Comparison of ENCODE assay signal across 10 cellular contexts in the genomic region with DNA sequence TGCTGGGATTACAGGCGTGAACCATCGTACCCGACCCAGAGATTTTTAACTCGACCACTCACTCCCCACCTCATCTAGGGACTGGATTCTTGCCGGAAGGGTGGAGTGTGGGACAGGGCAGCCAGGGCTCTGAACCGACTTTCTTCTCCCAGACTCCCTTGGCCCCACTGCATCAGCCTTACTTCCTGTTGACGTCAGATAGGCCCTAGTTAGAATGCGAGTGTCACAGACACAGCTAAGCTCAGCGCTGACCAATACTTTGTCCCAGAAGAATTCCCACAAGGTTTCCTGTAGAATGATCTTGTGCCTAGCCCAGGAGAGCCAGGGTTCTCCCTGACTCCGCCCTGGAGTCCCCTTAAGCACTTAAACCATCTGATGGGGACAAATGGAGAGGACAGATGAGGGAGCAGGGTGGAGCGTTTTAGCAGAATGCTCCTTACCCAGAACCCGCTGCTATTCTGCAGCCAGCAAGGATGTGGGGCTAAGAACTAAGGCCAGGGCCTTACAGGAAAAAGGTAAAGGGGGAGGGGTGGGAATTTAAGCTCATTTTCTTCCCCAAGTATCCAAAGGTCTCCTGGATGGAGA. TPM values are rescaled to one million over a fixed set of nuclear protein-coding genes. Genes with fewer than 3 reads are reported as not detected.
A peak's percentile ranks its signal among the peaks of the same experiment; 100 is the strongest.
DNase-seq lines count a peak whose midpoint lies in the region; ATAC-seq, FAIRE-seq and TF ChIP-seq lines count a peak whose summit lies in the region.
"Had no signal": no experiment of that assay in that cellular context is flagged by ENCODE, and none has a peak within 500 bp of the region (broad histone marks: within the 10 kb centered on the region; RNA-seq: fewer than 3 reads in every experiment).

No MANE protein-coding gene starts in this region.

- H2AK5ac ChIP-seq in H1 (ENCODE audit: low read depth, low read length) = 0 out of 2 replicates have a peak overlapping the region, but pooled peaks have one; percentile 39

- FAIRE-seq in H1 (lab: Jason Lieb, UNC) = no peak

- no peaks in the 10 kb centered on the region for H3K9me3 Mint-ChIP-seq in naive thymus-derived CD4-positive, alpha-beta T cell

- ATAC-seq in PC-3 = no peak
- ATAC-seq in naive thymus-derived CD4-positive, alpha-beta T cell = no peak
- ATAC-seq in HG03432 (IDR thresholded peaks at IDR 0.05; ENCODE audit: unreplicated experiment) = no peak
- ATAC-seq in left colon = no peak

- H3K9ac ChIP-seq in PC-3 (ENCODE audit: low read length) = no peak overlapping the region
- H3K9ac ChIP-seq in H1 (replicated peaks in 1 of 4; ENCODE audit: extremely low read depth in 1 of 4, low read depth in 3 of 4, low read length in 3 of 4) = no peak overlapping the region; a peak in 1 of 7 replicates

- peaks cover 32% of the 10 kb centered on the region for H3K4me1 ChIP-seq in PC-3 (ENCODE audit: insufficient read depth, low read length)
- peaks cover 0 to 8% (median 3%) of the 10 kb centered on the region in 4 experiments; a peak in 2 of 7 replicates for H3K4me1 ChIP-seq in H1 (replicated peaks in 1 of 4; ENCODE audit: control insufficient read depth in 3 of 4, insufficient read depth in 4 of 4, low read length in 3 of 4)
- H3K4me1 ChIP-seq in naive thymus-derived CD4-positive, alpha-beta T cell (ENCODE audit: control insufficient read depth in 2 of 2, insufficient read depth in 2 of 2, low read length in 2 of 2) = peaks cover 32 to 36% of the 10 kb centered on the region in 2 donors

- H2AFZ ChIP-seq in PC-3 (ENCODE audit: low read length) = no peak overlapping the region
- H2AFZ ChIP-seq in H1 (ENCODE audit: low read length) = no peak overlapping the region

- TF ChIP-seq EP300 in H1 (IDR thresholded peaks at IDR 0.05; ENCODE audit: borderline replicate concordance in 1 of 2, low read depth in 2 of 2, low read length in 2 of 2) = no peak

- H3K18ac ChIP-seq in H1 (ENCODE audit: extremely low read depth, low read length) = no peak overlapping the region

- no peak overlapping the region for H2BK15ac ChIP-seq in H1 (ENCODE audit: low read length)

- peaks cover 25 to 56% (median 47%) of the 10 kb centered on the region in 7 donors for H3K4me1 Mint-ChIP-seq in naive thymus-derived CD4-positive, alpha-beta T cell

- TF ChIP-seq RAD21 in H1 (IDR thresholded peaks at IDR 0.05 in 1 of 2, conservative IDR thresholded peaks at IDR 0.05 in 1 of 2; ENCODE audit: low read depth in 2 of 2, low read length in 2 of 2) = no peak

- no peak overlapping the region for H2BK12ac ChIP-seq in H1 (ENCODE audit: low read depth, low read length)

- H3K27ac ChIP-seq in AG04450 (ENCODE audit: low read depth, low read length) (peak overlapping the region; percentile 47), PC-3 (ENCODE audit: low read length) (no peak overlapping the region), H1 (ENCODE audit: low read depth, low read length) (no peak overlapping the region)
- peak overlapping the region; percentile 53 for H3K27ac ChIP-seq in naive thymus-derived CD4-positive, alpha-beta T cell (ENCODE audit: low read depth, low read length)

- no TSS peak for BruUV-seq in PC-3 (replicated peaks; lab: Mats Ljungman, UMichigan)

- H3K56ac ChIP-seq in H1 (replicated peaks; ENCODE audit: insufficient read length, low read depth, low read length) = no peak overlapping the region

- peaks cover 26% of the 10 kb centered on the region; the same call in 1 of the 2 replicates for H3K36me3 ChIP-seq in PC-3 (ENCODE audit: low read depth, low read length)
- peaks cover 4 to 24% (median 20%) of the 10 kb centered on the region in 4 experiments; a peak in 7 of 8 replicates for H3K36me3 ChIP-seq in H1 (ENCODE audit: control insufficient read depth in 2 of 4, insufficient read depth in 4 of 4, low read length in 3 of 4)
- peaks cover 3 to 48% (median 18%) of the 10 kb centered on the region in 3 experiments for H3K36me3 ChIP-seq in naive thymus-derived CD4-positive, alpha-beta T cell (ENCODE audit: control insufficient read depth in 2 of 3, insufficient read depth in 3 of 3, low read length in 3 of 3)

- CTCF ChIA-PET in AG04450 (lab: Charles Lee) = interaction anchor here (0.9 kb wide), 1 partner anchor 9 kb away, joined by 4 read pairs; no protein-coding TSS in a partner anchor
- CTCF ChIA-PET in PC-3 (lab: Charles Lee) = no interaction called here
- CTCF ChIA-PET in H1 (lab: Charles Lee; ENCODE audit: partially characterized antibody) = interaction anchor here (2.0 to 7.7 kb wide), 2 partner anchors 11 to 59 kb away, joined by 5 to 60 read pairs; a partner anchor contains a TSS
- CTCF ChIA-PET in naive thymus-derived CD4-positive, alpha-beta T cell (lab: Charles Lee) = interaction anchor here (0.5 to 1.1 kb wide), 2 partner anchors 9 to 71 kb away, joined by 3 read pairs; no protein-coding TSS in a partner anchor

- no peak overlapping the region for H3K14ac ChIP-seq in H1 (ENCODE audit: insufficient read length)

- H3K4me3 ChIP-seq in AG04450 (ENCODE audit: low read depth, low read length) (no peak overlapping the region), PC-3 (ENCODE audit: low read length) (no peak overlapping the region), H1 (ENCODE audit: extremely low read depth in 1 of 4, insufficient read depth in 2 of 4, low read depth in 3 of 4, low read length in 4 of 4) (no peak overlapping the region)
- H3K4me3 ChIP-seq in naive thymus-derived CD4-positive, alpha-beta T cell (ENCODE audit: low read length) = no peak overlapping the region
- H3K4me3 ChIP-seq: testis had no signal

- no peak overlapping the region for H4K5ac ChIP-seq in H1 (ENCODE audit: insufficient read length, low read depth, low read length)

- peaks cover 13% of the 10 kb centered on the region; the same call in 1 of the 2 replicates for H4K20me1 ChIP-seq in PC-3 (ENCODE audit: low read length)
- H4K20me1 ChIP-seq in H1 (replicated peaks in 1 of 2; ENCODE audit: control insufficient read depth in 1 of 2, insufficient read depth in 2 of 2, low read length in 2 of 2) = peaks cover 8 to 12% of the 10 kb centered on the region in 2 experiments

- H3K79me2 ChIP-seq in PC-3 (ENCODE audit: low read length) (peaks cover 53% of the 10 kb centered on the region), H1 (ENCODE audit: control insufficient read depth in 1 of 2, insufficient read depth in 2 of 2, low read length in 2 of 2) (peaks cover 0 to 28% of the 10 kb centered on the region in 2 experiments; a peak in 2 of 4 replicates)

- no peaks in the 10 kb centered on the region for H3F3A ChIP-seq in PC-3 (ENCODE audit: low read length, unreplicated experiment)

- H3K23me2 ChIP-seq in H1 (ENCODE audit: low read depth, low read length) = peaks cover 10% of the 10 kb centered on the region

- peak overlapping the region in 8 of 10 donors; percentile 6 to 81 (median 36) for H3K4me3 Mint-ChIP-seq in naive thymus-derived CD4-positive, alpha-beta T cell

- peaks cover 0 to 42% (median 3%) of the 10 kb centered on the region in 5 donors for H3K36me3 Mint-ChIP-seq in naive thymus-derived CD4-positive, alpha-beta T cell

- no peaks in the 10 kb centered on the region; the same call in 1 of the 2 replicates for H3K9me3 ChIP-seq in AG04450 (ENCODE audit: control insufficient read depth, insufficient read depth, low read length)
- H3K9me3 ChIP-seq in PC-3 (ENCODE audit: low read length) = no peaks in the 10 kb centered on the region
- H3K9me3 ChIP-seq in H1 (ENCODE audit: insufficient read depth in 2 of 2, low read depth in 1 of 2, low read length in 1 of 2) = no peaks in the 10 kb centered on the region
- H3K9me3 ChIP-seq in naive thymus-derived CD4-positive, alpha-beta T cell (ENCODE audit: control insufficient read depth in 2 of 3, low read length in 3 of 3) = no peaks in the 10 kb centered on the region
- H3K9me3 ChIP-seq: testis had no signal

- H3K27ac Mint-ChIP-seq in naive thymus-derived CD4-positive, alpha-beta T cell = peak overlapping the region; percentile 74 to 94 (median 86)

- H3K27me3 Mint-ChIP-seq in naive thymus-derived CD4-positive, alpha-beta T cell = peaks cover 0 to 3% (median 0%) of the 10 kb centered on the region in 5 donors

- H3K27me3 ChIP-seq in AG04450 (ENCODE audit: control insufficient read depth, insufficient read depth, low read length) (no peaks in the 10 kb centered on the region), PC-3 (ENCODE audit: low read length) (no peaks in the 10 kb centered on the region), H1 (replicated peaks in 1 of 4; ENCODE audit: control insufficient read depth in 3 of 4, extremely low read depth in 1 of 4, insufficient read depth in 3 of 4, low read length in 3 of 4) (peaks cover 2 to 9% (median 5%) of the 10 kb centered on the region in 4 experiments)
- H3K27me3 ChIP-seq in naive thymus-derived CD4-positive, alpha-beta T cell (ENCODE audit: control insufficient read depth in 2 of 2, insufficient read depth in 2 of 2, low read length in 2 of 2) = no peaks in the 10 kb centered on the region
- H3K27me3 ChIP-seq: testis had no signal

- DNase-seq in AG04450 (ENCODE audit: low read depth, low spot score) = no peak
- no peak for DNase-seq in PC-3
- no peak for DNase-seq in H1 (ENCODE audit: low read depth in 1 of 2, low spot score in 2 of 2)
- DNase-seq in naive thymus-derived CD4-positive, alpha-beta T cell = no peak
- DNase-seq in left colon = no peak
- no peak for DNase-seq in epidermal melanocyte (ENCODE audit: insufficient read length, low spot score)
- no peak for DNase-seq in NCI-H1092 (lab: John Stamatoyannopoulos, UW)
- DNase-seq: NCI-H226, testis had no signal

- H2BK120ac ChIP-seq in H1 (replicated peaks; ENCODE audit: low read depth, low read length) = no peak overlapping the region

- H2BK20ac ChIP-seq in H1 (ENCODE audit: low read length) = no peak overlapping the region

- H4K91ac ChIP-seq in H1 (replicated peaks; ENCODE audit: insufficient read length, low read length) = no peak overlapping the region

- H3K4me2 ChIP-seq in PC-3 (ENCODE audit: low read length) = peak overlapping the region; percentile 88
- no peak overlapping the region for H3K4me2 ChIP-seq in H1 (ENCODE audit: insufficient read depth in 1 of 2, low read depth in 2 of 2, low read length in 2 of 2)

- no peaks in the 10 kb centered on the region for H3K9me2 ChIP-seq in PC-3 (replicated peaks; ENCODE audit: low read length)

- H3K79me1 ChIP-seq in H1 (ENCODE audit: low read depth, low read length) = peaks cover 6% of the 10 kb centered on the region; the same call in 1 of the 2 replicates

- no peak overlapping the region; the same call in 1 of the 2 replicates for H4K8ac ChIP-seq in H1 (ENCODE audit: extremely low read depth, insufficient read depth, low read length)

- intact Hi-C loops in PC-3 (cut with micrococcal nuclease) = no loop called here
- intact Hi-C loops in naive thymus-derived CD4-positive, alpha-beta T cell (cut with micrococcal nuclease) = no loop called here
- intact Hi-C loops in left colon (cut with DNase I, micrococcal nuclease) = no loop called here

- WGBS in H1 (ENCODE audit: extremely low coverage in 1 of 2, insufficient coverage in 1 of 2, insufficient read length in 1 of 2, insufficient replicate concordance in 2 of 2, low coverage in 1 of 2, low lambda C conversion rate in 2 of 2, missing lambda C conversion rate in 1 of 2), 2 experiments = 91% methylated on average over 12 of the region's 12 CpGs; no CpG with 5 or more reads in 1 of the 2 experiments

- no peak for TF ChIP-seq POLR2A in H1 (IDR thresholded peaks at IDR 0.05; ENCODE audit: control extremely low read depth in 1 of 2, low read depth in 2 of 2, low read length in 2 of 2)

- H3K23ac ChIP-seq in H1 (ENCODE audit: insufficient read length) = no peak overlapping the region

- H2BK5ac ChIP-seq in H1 (ENCODE audit: low read depth, low read length) = no peak overlapping the region

- TF ChIP-seq CTCF in AG04450 (IDR thresholded peaks at IDR 0.05; ENCODE audit: low read depth, low read length) (no peak), PC-3 (conservative IDR thresholded peaks at IDR 0.05; ENCODE audit: low read depth, low read length) (no peak), H1 (IDR thresholded peaks at IDR 0.05; ENCODE audit: control extremely low read depth in 1 of 3, insufficient read depth in 1 of 3, low read depth in 1 of 3, low read length in 3 of 3) (no peak)

- POLR2A ChIA-PET in AG04450 (lab: Yijun Ruan, JAX) = interaction anchor here (0.7 to 0.8 kb wide), 2 partner anchors 10 to 35 kb away, joined by 3 read pairs; a partner anchor contains a TSS
- POLR2A ChIA-PET in PC-3 (lab: Charles Lee; ENCODE audit: unreplicated experiment) = no interaction called here
- POLR2A ChIA-PET in H1 (lab: Charles Lee; ENCODE audit: partially characterized antibody) = interaction anchor here (0.7 to 4.4 kb wide), 4 partner anchors 10 to 102 kb away, joined by 3 to 40 read pairs (median 4); a partner anchor contains a TSS
- POLR2A ChIA-PET in naive thymus-derived CD4-positive, alpha-beta T cell (lab: Charles Lee) = interaction anchor here (0.5 to 34.0 kb wide), 3 partner anchors 10 to 71 kb away, joined by 3 to 656 read pairs (median 3); a partner anchor contains a TSS

- no peak overlapping the region for H3K4ac ChIP-seq in H1 (replicated peaks; ENCODE audit: insufficient read length, low read depth, low read length)

RNA-seq across cellular contexts. Expression of a gene that starts 5.8 kb away (rescaled TPM):
- polyA plus RNA-seq in AG04450 (2011; rRNA removed) (25.3 and 28.1 TPM in 2 replicates), H1 (2011; rRNA removed) (65.4 and 73.6 TPM in 2 replicates)
- 12.1 and 16.6 TPM in 2 replicates for polyA minus RNA-seq in AG04450 (2011; rRNA and poly(A)+ RNA removed)
- total RNA-seq in PC-3 (2014; rRNA removed) (143 and 156 TPM in 2 replicates), left colon (10 to 100 TPM; 26.7 to 29.1 TPM)
- 30.8 and 33.3 TPM in 2 replicates for total RNA-seq in H1 (2021; fragmentation: NEBNext Ultra II Directional; extraction: Animal tissue kit (Norgen Biotek cat#: 25700))
- polyA plus RNA-seq in H1 (2011; cell fraction: cytosol; rRNA removed) = 61.2 TPM
- polyA plus RNA-seq in H1 (2011; cell fraction: nucleus; rRNA removed) = 48.4 TPM
- 37.2 to 43.9 TPM (median 39.9 TPM) in 4 replicates for polyA plus RNA-seq in H1 (2012, experiment 1 of 2)
- polyA plus RNA-seq in H1 (2012, experiment 2 of 2) = 39.5 TPM
- polyA plus RNA-seq in H1 (2013, experiment 1 of 2) = 27.0 TPM
- 26.3 TPM for polyA plus RNA-seq in H1 (2013, experiment 2 of 2)
- 23.2 and 29.9 TPM in 2 replicates for polyA minus RNA-seq in H1 (2011; rRNA and poly(A)+ RNA removed)
- 10.8 TPM for polyA minus RNA-seq in H1 (2011; cell fraction: cytosol; rRNA and poly(A)+ RNA removed)
- polyA minus RNA-seq in H1 (2011; cell fraction: nucleus; rRNA and poly(A)+ RNA removed) = 14.3 TPM
- total RNA-seq in naive thymus-derived CD4-positive, alpha-beta T cell = 10 to 100 TPM; 16.8 to 25.0 (median 20.5) TPM
- polyA plus RNA-seq in naive thymus-derived CD4-positive, alpha-beta T cell = 10 to 100 TPM; 38.0 to 45.5 TPM

RNA-seq across cellular contexts. Expression of a gene that starts 6.8 kb away (rescaled TPM):
- polyA plus RNA-seq in AG04450 (2011; rRNA removed) (25.1 and 26.5 TPM in 2 replicates), H1 (2011; rRNA removed) (15.7 and 15.9 TPM in 2 replicates)
- polyA minus RNA-seq in AG04450 (2011; rRNA and poly(A)+ RNA removed) = 10.8 and 13.7 TPM in 2 replicates
- total RNA-seq in PC-3 (2014; rRNA removed) (20.0 and 21.4 TPM in 2 replicates), left colon (10 to 100 TPM; 14.5 to 15.0 TPM)
- 10.3 and 11.2 TPM in 2 replicates for total RNA-seq in H1 (2021; fragmentation: NEBNext Ultra II Directional; extraction: Animal tissue kit (Norgen Biotek cat#: 25700))
- polyA plus RNA-seq in H1 (2011; cell fraction: cytosol; rRNA removed) = 20.5 TPM
- polyA plus RNA-seq in H1 (2011; cell fraction: nucleus; rRNA removed) = 22.6 TPM
- polyA plus RNA-seq in H1 (2012, experiment 1 of 2) = 12.1 to 16.1 TPM (median 13.6 TPM) in 4 replicates
- polyA plus RNA-seq in H1 (2012, experiment 2 of 2) = 7.0 TPM
- 7.7 TPM for polyA plus RNA-seq in H1 (2013, experiment 1 of 2)
- 7.1 TPM for polyA plus RNA-seq in H1 (2013, experiment 2 of 2)
- 4.5 and 5.8 TPM in 2 replicates for polyA minus RNA-seq in H1 (2011; rRNA and poly(A)+ RNA removed)
- 2.0 TPM for polyA minus RNA-seq in H1 (2011; cell fraction: cytosol; rRNA and poly(A)+ RNA removed)
- polyA minus RNA-seq in H1 (2011; cell fraction: nucleus; rRNA and poly(A)+ RNA removed) = 10.0 TPM
- 100 to 1,000 TPM in 1 of 5 experiments, 10 to 100 TPM in 4; 39.4 to 105 (median 69.6) TPM for total RNA-seq in naive thymus-derived CD4-positive, alpha-beta T cell
- polyA plus RNA-seq in naive thymus-derived CD4-positive, alpha-beta T cell = 10 to 100 TPM; 32.7 to 47.9 TPM

RNA-seq across cellular contexts. Expression of a gene that starts 11.3 kb away (rescaled TPM):
- polyA plus RNA-seq in AG04450 (2011; rRNA removed) (46.6 and 59.7 TPM in 2 replicates), H1 (2011; rRNA removed) (176 and 199 TPM in 2 replicates)
- 29.2 and 44.3 TPM in 2 replicates for polyA minus RNA-seq in AG04450 (2011; rRNA and poly(A)+ RNA removed)
- total RNA-seq in PC-3 (2014; rRNA removed) (97.8 and 111 TPM in 2 replicates), left colon (10 to 100 TPM; 27.9 to 34.7 TPM)
- 51.9 and 52.2 TPM in 2 replicates for total RNA-seq in H1 (2021; fragmentation: NEBNext Ultra II Directional; extraction: Animal tissue kit (Norgen Biotek cat#: 25700))
- polyA plus RNA-seq in H1 (2011; cell fraction: cytosol; rRNA removed) = 123 TPM
- 151 TPM for polyA plus RNA-seq in H1 (2011; cell fraction: nucleus; rRNA removed)
- polyA plus RNA-seq in H1 (2012, experiment 1 of 2) = 31.1 to 66.1 TPM (median 59.2 TPM) in 4 replicates
- 59.1 TPM for polyA plus RNA-seq in H1 (2012, experiment 2 of 2)
- polyA plus RNA-seq in H1 (2013, experiment 1 of 2) = 78.6 TPM
- polyA plus RNA-seq in H1 (2013, experiment 2 of 2) = 81.3 TPM
- polyA minus RNA-seq in H1 (2011; rRNA and poly(A)+ RNA removed) = 73.6 and 96.1 TPM in 2 replicates
- 48.2 TPM for polyA minus RNA-seq in H1 (2011; cell fraction: cytosol; rRNA and poly(A)+ RNA removed)
- 64.4 TPM for polyA minus RNA-seq in H1 (2011; cell fraction: nucleus; rRNA and poly(A)+ RNA removed)
- 1 to 10 TPM; 1.5 to 5.3 (median 3.2) TPM for total RNA-seq in naive thymus-derived CD4-positive, alpha-beta T cell
- polyA plus RNA-seq in naive thymus-derived CD4-positive, alpha-beta T cell = 1 to 10 TPM; 2.8 to 4.6 TPM

RNA-seq across cellular contexts. Expression of a gene that starts 11.7 kb away (rescaled TPM):
- 0.87 and 1.1 TPM in 2 replicates for polyA plus RNA-seq in AG04450 (2011; rRNA removed)
- polyA minus RNA-seq in AG04450 (2011; rRNA and poly(A)+ RNA removed) = 1.7 and 2.0 TPM in 2 replicates
- total RNA-seq in PC-3 (2014; rRNA removed) = 1.6 and 3.9 TPM in 2 replicates
- total RNA-seq in H1 (2021; fragmentation: NEBNext Ultra II Directional; extraction: Animal tissue kit (Norgen Biotek cat#: 25700)) = 0.54 and 0.56 TPM in 2 replicates
- polyA plus RNA-seq in H1 (2011; rRNA removed) = 0.79 and 0.93 TPM in 2 replicates
- 0.96 TPM for polyA plus RNA-seq in H1 (2011; cell fraction: cytosol; rRNA removed)
- 2.1 TPM for polyA plus RNA-seq in H1 (2011; cell fraction: nucleus; rRNA removed)
- polyA plus RNA-seq in H1 (2012, experiment 1 of 2) = 0.18 to 0.96 TPM (median 0.41 TPM) in 4 replicates
- polyA plus RNA-seq in H1 (2012, experiment 2 of 2) = 0.20 TPM
- polyA plus RNA-seq in H1 (2013, experiment 1 of 2) = 0.67 TPM
- 0.40 TPM for polyA plus RNA-seq in H1 (2013, experiment 2 of 2)
- polyA minus RNA-seq in H1 (2011; rRNA and poly(A)+ RNA removed) = 0.32 TPM in 2 replicates
- polyA minus RNA-seq in H1 (2011; cell fraction: cytosol; rRNA and poly(A)+ RNA removed) = not detected
- polyA minus RNA-seq in H1 (2011; cell fraction: nucleus; rRNA and poly(A)+ RNA removed) = 0.50 TPM
- total RNA-seq in naive thymus-derived CD4-positive, alpha-beta T cell = 1 to 10 TPM in 4 of 5 experiments, under 1 TPM in 1; 0.91 to 3.8 (median 2.8) TPM
- under 1 TPM; 0.07 to 0.30 TPM for polyA plus RNA-seq in naive thymus-derived CD4-positive, alpha-beta T cell
- under 1 TPM; 0.47 to 0.49 TPM for total RNA-seq in left colon

RNA-seq across cellular contexts. Expression of a gene that starts 16.7 kb away (rescaled TPM):
- polyA plus RNA-seq in AG04450 (2011; rRNA removed) = 25.6 and 30.2 TPM in 2 replicates
- polyA minus RNA-seq in AG04450 (2011; rRNA and poly(A)+ RNA removed) = 23.7 and 34.8 TPM in 2 replicates
- total RNA-seq in PC-3 (2014; rRNA removed) = 40.9 and 56.9 TPM in 2 replicates
- total RNA-seq in H1 (2021; fragmentation: NEBNext Ultra II Directional; extraction: Animal tissue kit (Norgen Biotek cat#: 25700)) = 25.0 and 28.4 TPM in 2 replicates
- polyA plus RNA-seq in H1 (2011; rRNA removed) = 51.4 and 52.3 TPM in 2 replicates
- 53.3 TPM for polyA plus RNA-seq in H1 (2011; cell fraction: cytosol; rRNA removed)
- 91.8 TPM for polyA plus RNA-seq in H1 (2011; cell fraction: nucleus; rRNA removed)
- polyA plus RNA-seq in H1 (2012, experiment 1 of 2) = 18.1 to 35.5 TPM (median 31.5 TPM) in 4 replicates
- polyA plus RNA-seq in H1 (2012, experiment 2 of 2) = 26.4 TPM
- 14.6 TPM for polyA plus RNA-seq in H1 (2013, experiment 1 of 2)
- 13.2 TPM for polyA plus RNA-seq in H1 (2013, experiment 2 of 2)
- 54.5 and 61.1 TPM in 2 replicates for polyA minus RNA-seq in H1 (2011; rRNA and poly(A)+ RNA removed)
- polyA minus RNA-seq in H1 (2011; cell fraction: cytosol; rRNA and poly(A)+ RNA removed) = 13.8 TPM
- 20.9 TPM for polyA minus RNA-seq in H1 (2011; cell fraction: nucleus; rRNA and poly(A)+ RNA removed)
- total RNA-seq in naive thymus-derived CD4-positive, alpha-beta T cell = 10 to 100 TPM; 35.3 to 48.9 (median 47.7) TPM
- 10 to 100 TPM; 27.2 to 36.2 TPM for polyA plus RNA-seq in naive thymus-derived CD4-positive, alpha-beta T cell
- 10 to 100 TPM; 18.1 to 23.5 TPM for total RNA-seq in left colon

Comparison
In these comparisons a context has a peak if more than half of its experiments do, and no peak if none do; other contexts are left out.
1. H3K27ac ChIP-seq: peak in AG04450 (single experiment) and naive thymus-derived CD4-positive, alpha-beta T cell (single experiment); none in PC-3 (single experiment) and H1 (single experiment).